Comparison of ENCODE assay signal across 13 cellular contexts in genomic region chr20:38212806-38213606, GRCh38. TPM values are rescaled to one million over a fixed set of nuclear protein-coding genes. Genes with fewer than 3 reads are reported as not detected.
DNase-seq lines count a peak whose midpoint lies in the region; ATAC-seq and TF ChIP-seq lines count a peak whose summit lies in the region.
"Had no signal": no experiment of that assay in that cellular context is flagged by ENCODE, and none has a peak within 500 bp of the region (broad histone marks: within the 10 kb centered on the region; RNA-seq: fewer than 3 reads in every experiment).

No MANE protein-coding gene starts in this region.

- H3K4me1 ChIP-seq in right atrium auricular region: peaks cover 0 to 58% of the 10 kb centered on the region in 2 donors
- peaks cover 2% of the 10 kb centered on the region; the same call in 1 of the 2 replicates for H3K4me1 ChIP-seq in BE2C

- H3K27ac ChIP-seq in coronary artery (peak overlapping the region; percentile 22 to 63), right atrium auricular region (peak overlapping the region; percentile 77 to 88)
- H3K27ac ChIP-seq: RWPE1 had no signal

- H3K36me3 ChIP-seq in right atrium auricular region (no peaks in the 10 kb centered on the region), BE2C (no peaks in the 10 kb centered on the region)

- H3K4me3 ChIP-seq in coronary artery (no peak overlapping the region), right atrium auricular region (no peak overlapping the region), BE2C (ENCODE audit: low read depth, low read length) (no peak overlapping the region)

- no peak for TF ChIP-seq CTCF in coronary artery (IDR thresholded peaks at IDR 0.05)
- TF ChIP-seq CTCF in right atrium auricular region (IDR thresholded peaks at IDR 0.05): no peak
- no peak for TF ChIP-seq CTCF in BE2C (IDR thresholded peaks at IDR 0.05; ENCODE audit: low read depth, low read length)

- H3K27me3 ChIP-seq in right atrium auricular region: no peaks in the 10 kb centered on the region
- no peaks in the 10 kb centered on the region for H3K27me3 ChIP-seq in BE2C

- H3K9me3 ChIP-seq in right atrium auricular region (no peaks in the 10 kb centered on the region), BE2C (no peaks in the 10 kb centered on the region)

- intact Hi-C loops in posterior vena cava (cut with DNase I): loop anchor here in 1 of 2 donors (10.0 kb wide), 1 partner anchor 648 kb away; no protein-coding TSS in a partner anchor

- ATAC-seq in HG03045 (IDR thresholded peaks at IDR 0.05; ENCODE audit: unreplicated experiment): no peak
- no peak for ATAC-seq in activated CD4-positive, CD25-positive, alpha-beta regulatory T cell treated with anti-CD3 and anti-CD28 coated beads, Interleukin-2, amount 50 U/mL, for 24 hours
- ATAC-seq in GM21786 (IDR thresholded peaks at IDR 0.05; ENCODE audit: unreplicated experiment): no peak

- DNase-seq in coronary artery (ENCODE audit: low spot score) (no peak), right atrium auricular region (ENCODE audit: low spot score) (no peak), posterior vena cava (ENCODE audit: low spot score) (peak; percentile 83), BE2C (no peak)
- DNase-seq: CD8-positive, alpha-beta memory T cell; NCI-H146; NCI-H2081 treated with DMSO at 0.1 percent for 48 hours; NCI-H2227 treated with DMSO at 0.1 percent for 48 hours; NCI-H526 had no signal

RNA-seq across cellular contexts. Expression of gene KIAA1755, which starts 47.5 kb away (rescaled TPM):
- 1 to 10 TPM; 3.1 to 4.2 TPM for total RNA-seq in right atrium auricular region
- 10 to 100 TPM; 12.9 to 18.6 TPM for total RNA-seq in posterior vena cava
- not detected for polyA plus RNA-seq in BE2C (2012; ENCODE audit: insufficient read depth, insufficient read length, low read depth)
- total RNA-seq: CD8-positive, alpha-beta memory T cell had no signal
- polyA plus RNA-seq: CD8-positive, alpha-beta memory T cell had no signal

RNA-seq across cellular contexts. Expression of gene TGM2, which starts 47.9 kb away (rescaled TPM):
- 1,000 to 10,000 TPM in 1 of 2 donors, 100 to 1,000 TPM in 1; 680 to 1,303 TPM for total RNA-seq in right atrium auricular region
- total RNA-seq in posterior vena cava: 100 to 1,000 TPM; 442 to 500 TPM
- polyA plus RNA-seq in BE2C (2012; ENCODE audit: insufficient read depth, insufficient read length, low read depth): 1.5 TPM
- total RNA-seq: CD8-positive, alpha-beta memory T cell had no signal
- polyA plus RNA-seq: CD8-positive, alpha-beta memory T cell had no signal
